11 cellular contexts compared by ENCODE assay signal in genomic region chr17:17107281-17107680, GRCh38.
DNase-seq lines count a peak whose midpoint lies in the region; ATAC-seq, FAIRE-seq and TF ChIP-seq lines count a peak whose summit lies in the region.
"Had no signal": no experiment of that assay in that cellular context is flagged by ENCODE, and none has a peak within 500 bp of the region (broad histone marks: within the 10 kb centered on the region; RNA-seq: fewer than 3 reads in every experiment).

No MANE protein-coding gene starts in this region.

- H3K27me3 ChIP-seq in breast epithelium (no peaks in the 10 kb centered on the region), H1 (replicated peaks in 1 of 4; ENCODE audit: control insufficient read depth in 3 of 4, extremely low read depth in 1 of 4, insufficient read depth in 3 of 4, low read length in 3 of 4) (no peaks in the 10 kb centered on the region), uterus (no peaks in the 10 kb centered on the region)

- H2BK5ac ChIP-seq in H1 (ENCODE audit: low read depth, low read length), result 0 out of 2 replicates have a peak overlapping the region, but pooled peaks have one; percentile 28

- peaks cover 0 to 9% of the 10 kb centered on the region in 2 experiments; a peak in 1 of 4 replicates for H3K79me2 ChIP-seq in H1 (ENCODE audit: control insufficient read depth in 1 of 2, insufficient read depth in 2 of 2, low read length in 2 of 2)

- H2BK15ac ChIP-seq in H1 (ENCODE audit: low read length), result no peak overlapping the region

- H4K8ac ChIP-seq in H1 (ENCODE audit: extremely low read depth, insufficient read depth, low read length), result no peak overlapping the region

- H3K4me1 Mint-ChIP-seq in MCF 10A (ENCODE audit: insufficient read depth, unreplicated experiment) (peaks cover 32% of the 10 kb centered on the region), nephron progenitor cell (peaks cover 78% of the 10 kb centered on the region)

- H2AK5ac ChIP-seq in H1 (ENCODE audit: low read depth, low read length), result no peak overlapping the region

- H3K4me1 ChIP-seq in breast epithelium (peaks cover 8 to 30% of the 10 kb centered on the region in 2 donors), H1 (replicated peaks in 1 of 4; ENCODE audit: control insufficient read depth in 3 of 4, insufficient read depth in 4 of 4, low read length in 3 of 4) (peaks cover 0 to 7% (median 3%) of the 10 kb centered on the region in 4 experiments; a peak in 4 of 7 replicates), uterus (peaks cover 5 to 29% of the 10 kb centered on the region in 2 donors)

- no peaks in the 10 kb centered on the region for H3K9me3 Mint-ChIP-seq in MCF 10A (ENCODE audit: unreplicated experiment)
- no peaks in the 10 kb centered on the region for H3K9me3 Mint-ChIP-seq in nephron progenitor cell

- no peak overlapping the region for H3K4me3 Mint-ChIP-seq in MCF 10A (ENCODE audit: unreplicated experiment)
- H3K4me3 Mint-ChIP-seq in nephron progenitor cell, result no peak overlapping the region

- no peak for FAIRE-seq in H1 (lab: Jason Lieb, UNC)

- TF ChIP-seq POLR2A in breast epithelium (IDR thresholded peaks at IDR 0.05), result no peak
- no peak for TF ChIP-seq POLR2A in H1 (IDR thresholded peaks at IDR 0.05; ENCODE audit: control extremely low read depth in 1 of 2, low read depth in 2 of 2, low read length in 2 of 2)
- TF ChIP-seq POLR2A in uterus (IDR thresholded peaks at IDR 0.05), result no peak

- TF ChIP-seq RAD21 in H1 (IDR thresholded peaks at IDR 0.05 in 1 of 2, conservative IDR thresholded peaks at IDR 0.05 in 1 of 2; ENCODE audit: low read depth in 2 of 2, low read length in 2 of 2), result no peak

- H3K23me2 ChIP-seq in H1 (ENCODE audit: low read depth, low read length), result no peaks in the 10 kb centered on the region

- H4K20me1 ChIP-seq in H1 (replicated peaks in 1 of 2; ENCODE audit: control insufficient read depth in 1 of 2, insufficient read depth in 2 of 2, low read length in 2 of 2), result peaks cover 0 to 8% of the 10 kb centered on the region in 2 experiments

- no peak overlapping the region for H3K23ac ChIP-seq in H1 (ENCODE audit: insufficient read length)

- DNase-seq in breast epithelium (ENCODE audit: low spot score in 2 of 2), result no peak
- DNase-seq in MCF 10A (ENCODE audit: unreplicated experiment), result no peak
- no peak for DNase-seq in H1 (ENCODE audit: low read depth in 1 of 2, low spot score in 2 of 2)
- no peak for DNase-seq in nephron progenitor cell
- DNase-seq in uterus, result no peak
- no peak for DNase-seq in islet precursor cell
- no peak for DNase-seq in cerebellar cortex (ENCODE audit: low spot score)
- DNase-seq: activated CD8-positive, alpha-beta memory T cell treated with anti-CD3 and anti-CD28 coated beads, Interleukin-2, amount 50 U/mL, for 4 hours; NCI-H1694 treated with DMSO at 0.1 percent for 48 hours; T1000 had no signal

- H3K9me3 ChIP-seq in breast epithelium (no peaks in the 10 kb centered on the region), H1 (ENCODE audit: insufficient read depth in 2 of 2, low read depth in 1 of 2, low read length in 1 of 2) (no peaks in the 10 kb centered on the region), uterus (no peaks in the 10 kb centered on the region)

- no peak overlapping the region for H2BK120ac ChIP-seq in H1 (replicated peaks; ENCODE audit: low read depth, low read length)

- no peak overlapping the region for H3K56ac ChIP-seq in H1 (replicated peaks; ENCODE audit: insufficient read length, low read depth, low read length)

- H3K79me1 ChIP-seq in H1 (ENCODE audit: low read depth, low read length), result peaks cover 20% of the 10 kb centered on the region

- no peak for ATAC-seq in GM21381 (IDR thresholded peaks at IDR 0.05; ENCODE audit: unreplicated experiment)

- H3K27me3 Mint-ChIP-seq in MCF 10A (ENCODE audit: insufficient read depth, unreplicated experiment) (no peaks in the 10 kb centered on the region), nephron progenitor cell (ENCODE audit: low read depth, poor library complexity) (peaks cover 2% of the 10 kb centered on the region)

- TF ChIP-seq CTCF in breast epithelium (IDR thresholded peaks at IDR 0.05), result no peak
- no peak for TF ChIP-seq CTCF in MCF 10A (IDR thresholded peaks at IDR 0.05; ENCODE audit: unreplicated experiment)
- no peak for TF ChIP-seq CTCF in H1 (IDR thresholded peaks at IDR 0.05; ENCODE audit: control extremely low read depth in 1 of 3, insufficient read depth in 1 of 3, low read depth in 1 of 3, low read length in 3 of 3)
- TF ChIP-seq CTCF in nephron progenitor cell (IDR thresholded peaks at IDR 0.05), result no peak
- TF ChIP-seq CTCF in uterus (IDR thresholded peaks at IDR 0.05), result no peak

- H3K4me3 ChIP-seq in breast epithelium (no peak overlapping the region), H1 (ENCODE audit: extremely low read depth in 1 of 4, insufficient read depth in 2 of 4, low read depth in 3 of 4, low read length in 4 of 4) (no peak overlapping the region), uterus (no peak overlapping the region)

- H4K91ac ChIP-seq in H1 (replicated peaks; ENCODE audit: insufficient read length, low read length), result no peak overlapping the region

- H3K36me3 ChIP-seq in breast epithelium (no peaks in the 10 kb centered on the region), H1 (ENCODE audit: control insufficient read depth in 2 of 4, insufficient read depth in 4 of 4, low read length in 3 of 4) (no peaks in the 10 kb centered on the region), uterus (no peaks in the 10 kb centered on the region)

- no peak overlapping the region for H2AFZ ChIP-seq in H1 (ENCODE audit: low read length)

- intact Hi-C loops in breast epithelium (cut with DNase I; ENCODE audit: low total_unique reads) (no loop called here), MCF 10A (cut with micrococcal nuclease) (no loop called here), uterus (cut with DNase I; ENCODE audit: low total_unique reads) (no loop called here)

- POLR2A ChIA-PET in MCF 10A (lab: Yijun Ruan, JAX) (interaction anchor here (1.5 kb wide), 2 partner anchors 13 to 79 kb away, joined by 3 to 4 read pairs; no protein-coding TSS in a partner anchor), H1 (lab: Charles Lee; ENCODE audit: partially characterized antibody) (no interaction called here)

- no peak overlapping the region for H4K5ac ChIP-seq in H1 (ENCODE audit: insufficient read length, low read depth, low read length)

- no peak overlapping the region for H3K14ac ChIP-seq in H1 (ENCODE audit: insufficient read length)

- H2BK20ac ChIP-seq in H1 (ENCODE audit: low read length), result no peak overlapping the region

- no peak overlapping the region for H3K18ac ChIP-seq in H1 (ENCODE audit: extremely low read depth, low read length)

- H3K4ac ChIP-seq in H1 (replicated peaks; ENCODE audit: insufficient read length, low read depth, low read length), result no peak overlapping the region

- CTCF ChIA-PET in MCF 10A (lab: Yijun Ruan, JAX) (no interaction called here), H1 (lab: Charles Lee; ENCODE audit: partially characterized antibody) (interaction anchor here (0.6 to 3.9 kb wide), 9 partner anchors 9 to 206 kb away, joined by 3 to 23 read pairs (median 5); no protein-coding TSS in a partner anchor)

- no peak overlapping the region for H2BK12ac ChIP-seq in H1 (ENCODE audit: low read depth, low read length)

- BruUV-seq in MCF 10A (replicated peaks; lab: Mats Ljungman, UMichigan), result no TSS peak

- WGBS in H1 (ENCODE audit: extremely low coverage in 1 of 2, insufficient coverage in 1 of 2, insufficient read length in 1 of 2, insufficient replicate concordance in 2 of 2, low coverage in 1 of 2, low lambda C conversion rate in 2 of 2, missing lambda C conversion rate in 1 of 2), 2 experiments, result 95% methylated on average over 4 of the region's 4 CpGs; no CpG with 5 or more reads in 1 of the 2 experiments

- H3K27ac ChIP-seq in breast epithelium (peak overlapping the region; percentile 67 to 79), H1 (ENCODE audit: low read depth, low read length) (no peak overlapping the region), uterus (peak overlapping the region; percentile 39 to 63)

- no peak overlapping the region for H3K4me2 ChIP-seq in H1 (ENCODE audit: insufficient read depth in 1 of 2, low read depth in 2 of 2, low read length in 2 of 2)

- H3K27ac Mint-ChIP-seq in MCF 10A (ENCODE audit: low read depth, unreplicated experiment), result no peak overlapping the region
- peak overlapping the region; percentile 29 for H3K27ac Mint-ChIP-seq in nephron progenitor cell

- no peak for TF ChIP-seq EP300 in H1 (IDR thresholded peaks at IDR 0.05; ENCODE audit: borderline replicate concordance in 1 of 2, low read depth in 2 of 2, low read length in 2 of 2)

- no peak overlapping the region for H3K9ac ChIP-seq in H1 (replicated peaks in 1 of 4; ENCODE audit: extremely low read depth in 1 of 4, low read depth in 3 of 4, low read length in 3 of 4)

- H3K36me3 Mint-ChIP-seq in MCF 10A (ENCODE audit: insufficient read depth, unreplicated experiment) (peaks cover 14% of the 10 kb centered on the region), nephron progenitor cell (ENCODE audit: low read depth) (no peaks in the 10 kb centered on the region)

TF ChIP-seq in H1, 55 proteins besides CTCF, POLR2A, EP300 and RAD21 (continues in another document):
- TF ChIP-seq HDAC6 (IDR thresholded peaks at IDR 0.05; ENCODE audit: low read depth, low read length), result no peak
- TF ChIP-seq TAF1 (IDR thresholded peaks at IDR 0.05; ENCODE audit: low read depth, low read length), result no peak
- no peak for TF ChIP-seq ATF2 (IDR thresholded peaks at IDR 0.05; ENCODE audit: low read length)
- no peak for TF ChIP-seq SIRT6 (IDR thresholded peaks at IDR 0.05; ENCODE audit: low read length)
- no peak for TF ChIP-seq SRF (IDR thresholded peaks at IDR 0.05; ENCODE audit: low read depth, low read length)
- no peak for TF ChIP-seq MAX (IDR thresholded peaks at IDR 0.05)
- no peak for TF ChIP-seq NANOG (IDR thresholded peaks at IDR 0.05; ENCODE audit: insufficient read depth, low read depth, low read length, poor library complexity, severe bottlenecking)
- no peak for TF ChIP-seq HDAC2 (IDR thresholded peaks at IDR 0.05; ENCODE audit: borderline replicate concordance in 1 of 2, low read depth in 2 of 2, low read length in 2 of 2)
- no peak for TF ChIP-seq RFX5 (IDR thresholded peaks at IDR 0.05; ENCODE audit: borderline replicate concordance, low read depth, low read length)
